Comparison of ENCODE assay signal across 8 cellular contexts in genomic region chr2:69644506-69644979, GRCh38. TPM values are rescaled to one million over a fixed set of nuclear protein-coding genes. Genes with fewer than 3 reads are reported as not detected.
DNase-seq lines count a peak whose midpoint lies in the region; ATAC-seq and TF ChIP-seq lines count a peak whose summit lies in the region.

No MANE protein-coding gene starts in this region.

- H3K36me3 Mint-ChIP-seq in MCF 10A (ENCODE audit: insufficient read depth, unreplicated experiment): peaks cover 13% of the 10 kb centered on the region

- H3K27ac Mint-ChIP-seq in MCF 10A (ENCODE audit: low read depth, unreplicated experiment): peak overlapping the region; percentile 74

- DNase-seq in HFF-Myc (ENCODE audit: extremely low read depth, low read depth) (no peak), MCF 10A (ENCODE audit: unreplicated experiment) (no peak), lower lobe of right lung (no peak), vagina (ENCODE audit: extremely low spot score in 2 of 2) (no peak), hepatic stellate cell (ENCODE audit: low spot score) (no peak)

- no TSS peak for BruUV-seq in MCF 10A (replicated peaks; lab: Mats Ljungman, UMichigan)

- H3K27me3 ChIP-seq in lower lobe of right lung (ENCODE audit: low read depth) (no peaks in the 10 kb centered on the region), vagina (no peaks in the 10 kb centered on the region)

- ATAC-seq in lower lobe of right lung (no peak), HG03439 (IDR thresholded peaks at IDR 0.05; ENCODE audit: unreplicated experiment) (no peak), GM21447 (IDR thresholded peaks at IDR 0.05; ENCODE audit: unreplicated experiment) (no peak)

- CTCF ChIA-PET in MCF 10A (lab: Yijun Ruan, JAX): interaction anchor here (0.7 to 2.6 kb wide), 10 partner anchors 9 to 173 kb away, joined by 3 to 9 read pairs (median 5); no protein-coding TSS in a partner anchor

- H3K9me3 ChIP-seq in lower lobe of right lung (no peaks in the 10 kb centered on the region), vagina (no peaks in the 10 kb centered on the region)

- H3K4me3 Mint-ChIP-seq in MCF 10A (ENCODE audit: unreplicated experiment): peak overlapping the region; percentile 73

- peaks cover 42% of the 10 kb centered on the region for H3K4me1 Mint-ChIP-seq in MCF 10A (ENCODE audit: insufficient read depth, unreplicated experiment)

- H3K27me3 Mint-ChIP-seq in MCF 10A (ENCODE audit: insufficient read depth, unreplicated experiment): no peaks in the 10 kb centered on the region

- H3K27ac ChIP-seq in 22Rv1 (peak overlapping the region; percentile 98), lower lobe of right lung (peak overlapping the region; percentile 97), vagina (peak overlapping the region; percentile 92)

- TF ChIP-seq POLR2A in vagina (IDR thresholded peaks at IDR 0.05): no peak

- H3K4me1 ChIP-seq in lower lobe of right lung: peaks cover 60% of the 10 kb centered on the region
- peaks cover 38% of the 10 kb centered on the region for H3K4me1 ChIP-seq in vagina

- H3K9me3 Mint-ChIP-seq in MCF 10A (ENCODE audit: unreplicated experiment): no peaks in the 10 kb centered on the region

- H3K36me3 ChIP-seq in lower lobe of right lung: no peaks in the 10 kb centered on the region
- H3K36me3 ChIP-seq in vagina: no peaks in the 10 kb centered on the region

- intact Hi-C loops in MCF 10A (cut with micrococcal nuclease) (loop anchor here (1.0 to 5.0 kb wide), 2 partner anchors 70 to 207 kb away; partner anchors contain the start of gene NFU1), lower lobe of right lung (cut with DNase I) (no loop called here), vagina (cut with DNase I) (no loop called here)

- TF ChIP-seq CTCF in 22Rv1 (IDR thresholded peaks at IDR 0.05) (no peak), HFF-Myc (IDR thresholded peaks at IDR 0.05; ENCODE audit: low read depth, low read length, missing control alignments) (no peak), MCF 10A (IDR thresholded peaks at IDR 0.05; ENCODE audit: unreplicated experiment) (no peak), lower lobe of right lung (IDR thresholded peaks at IDR 0.05) (no peak), vagina (IDR thresholded peaks at IDR 0.05) (no peak)

- POLR2A ChIA-PET in MCF 10A (lab: Yijun Ruan, JAX): interaction anchor here (0.5 to 5.5 kb wide), 20 partner anchors 8 to 626 kb away, joined by 3 to 55 read pairs (median 4); partner anchors contain the start of genes ANXA4, C2orf42 and NFU1

- H3K4me3 ChIP-seq in HFF-Myc (replicated peaks; ENCODE audit: low read depth, low read length) (peak overlapping the region; percentile 82), lower lobe of right lung (peak overlapping the region; percentile 93), vagina (peak overlapping the region; percentile 70 to 85)

RNA-seq across cellular contexts. Expression of gene AAK1, which starts 1.0 kb away (rescaled TPM):
- total RNA-seq in MCF 10A (2022) (75.8 and 108 TPM in 2 replicates), lower lobe of right lung (73.3 TPM), vagina (48.6 TPM)
